25 cellular contexts compared by ENCODE assay signal in genomic region chr2:45541450-45541849, GRCh38.
DNase-seq lines count a peak whose midpoint lies in the region; TF ChIP-seq lines count a peak whose summit lies in the region.
"Had no signal": no experiment of that assay in that cellular context is flagged by ENCODE, and none has a peak within 500 bp of the region (broad histone marks: within the 10 kb centered on the region; RNA-seq: fewer than 3 reads in every experiment).

No MANE protein-coding gene starts in this region.

- TF ChIP-seq CTCF in HEK293 (tag by site-specific recombination; IDR thresholded peaks at IDR 0.05) (no peak), sigmoid colon (IDR thresholded peaks at IDR 0.05) (no peak), lower leg skin (IDR thresholded peaks at IDR 0.05) (no peak)

- DNase-seq in NCI-H2196 (lab: John Stamatoyannopoulos, UW; ENCODE audit: unreplicated experiment) (peak; percentile 1), NCI-H2196 treated with DMSO at 0.1 percent for 48 hours (lab: John Stamatoyannopoulos, UW; ENCODE audit: unreplicated experiment) (no peak), amniotic epithelial cell (ENCODE audit: low read depth) (peak; percentile 2), sigmoid colon (peak; percentile 53), HAP-1 (ENCODE audit: low spot score in 2 of 2) (no peak), lower leg skin (ENCODE audit: low spot score in 2 of 2) (no peak)
- no peak for DNase-seq in activated CD8-positive, alpha-beta memory T cell treated with anti-CD3 and anti-CD28 coated beads, Interleukin-2, amount 50 U/mL, for 4 hours
- DNase-seq: CD4-positive, CD25-positive, alpha-beta regulatory T cell; DMS153; EL; GF-D8; GOT3; IMR-90; NCI-H1048; NCI-H1417 treated with DMSO at 0.1 percent for 48 hours; NCI-H187; NCI-H2107; NCI-H226; NCI-H510A treated with DMSO at 0.1 percent for 48 hours; NCI-H748 treated with DMSO at 0.1 percent for 48 hours; SHP77 treated with DMSO at 0.1 percent for 48 hours; SW 1271 had no signal

- in situ Hi-C loops in HAP-1 (cut with MboI; ENCODE audit: low sequenced_read_pairs): no loop called here

- no peaks in the 10 kb centered on the region for H3K9me3 ChIP-seq in HEK293 (ENCODE audit: control insufficient read depth, insufficient read depth, low read depth, low read length)
- H3K9me3 ChIP-seq in sigmoid colon: peaks cover 0 to 11% (median 1%) of the 10 kb centered on the region in 4 donors
- H3K9me3 ChIP-seq in HAP-1: no peaks in the 10 kb centered on the region; the same call in 1 of the 2 replicates

- CTCF ChIA-PET in HEK293 (lab: Yijun Ruan, JAX): no interaction called here

- H3K27me3 ChIP-seq in sigmoid colon (no peaks in the 10 kb centered on the region), HAP-1 (ENCODE audit: low read depth) (no peaks in the 10 kb centered on the region)

- no peak for TF ChIP-seq EP300 in sigmoid colon (IDR thresholded peaks at IDR 0.05)

- H3K4me1 ChIP-seq in HEK293 (ENCODE audit: control insufficient read depth, insufficient read depth, low read length) (no peaks in the 10 kb centered on the region), sigmoid colon (no peaks in the 10 kb centered on the region), HAP-1 (no peaks in the 10 kb centered on the region)

- POLR2A ChIA-PET in HEK293 (lab: Yijun Ruan, JAX): no interaction called here

- intact Hi-C loops in sigmoid colon (cut with DNase I): no loop called here
- intact Hi-C loops in lower leg skin (cut with DNase I; ENCODE audit: low total_unique reads): no loop called here

- 97 to 98% methylated on average over 2 of the region's 2 CpGs for WGBS in sigmoid colon, 2 donors
- WGBS in lower leg skin, 2 donors: 100% methylated on average over 2 of the region's 2 CpGs

- TF ChIP-seq POLR2A in sigmoid colon (IDR thresholded peaks at IDR 0.05): no peak
- no peak for TF ChIP-seq POLR2A in lower leg skin (IDR thresholded peaks at IDR 0.05)

- H3K27ac ChIP-seq in HEK293 (ENCODE audit: extremely low read depth, low read depth, low read length) (no peak overlapping the region), sigmoid colon (no peak overlapping the region)
- H3K27ac ChIP-seq: RWPE1, SK-N-MC had no signal

- no peak overlapping the region for H3K4me3 ChIP-seq in HEK293 (ENCODE audit: low read depth, low read length)
- no peak overlapping the region for H3K4me3 ChIP-seq in sigmoid colon
- no peak overlapping the region for H3K4me3 ChIP-seq in HAP-1
- H3K4me3 ChIP-seq in lower leg skin (ENCODE audit: low read depth, poor library complexity, severe bottlenecking): no peak overlapping the region
- H3K4me3 ChIP-seq: SK-N-MC had no signal

- peaks cover 0 to 58% of the 10 kb centered on the region in 2 experiments for H3K36me3 ChIP-seq in HEK293 (ENCODE audit: control insufficient read depth in 2 of 2, insufficient read depth in 1 of 2, low read length in 2 of 2)
- H3K36me3 ChIP-seq in sigmoid colon: peaks cover 7 to 45% (median 19%) of the 10 kb centered on the region in 4 donors
- peaks cover 31% of the 10 kb centered on the region for H3K36me3 ChIP-seq in HAP-1 (replicated peaks)

TF ChIP-seq in HEK293, 187 proteins besides CTCF, POLR2A, EP300 and RAD21:
- TF ChIP-seq ZEB2 (tag by site-specific recombination; IDR thresholded peaks at IDR 0.05) (no peak), SETDB1 (IDR thresholded peaks at IDR 0.05; ENCODE audit: insufficient read length, low read length) (peak; percentile 65), TRIM28 (IDR thresholded peaks at IDR 0.05; ENCODE audit: borderline replicate concordance, low read length) (peak; percentile 24; the same call in 1 of the 2 replicates)
- TF ChIP-seq, protein P1, sequence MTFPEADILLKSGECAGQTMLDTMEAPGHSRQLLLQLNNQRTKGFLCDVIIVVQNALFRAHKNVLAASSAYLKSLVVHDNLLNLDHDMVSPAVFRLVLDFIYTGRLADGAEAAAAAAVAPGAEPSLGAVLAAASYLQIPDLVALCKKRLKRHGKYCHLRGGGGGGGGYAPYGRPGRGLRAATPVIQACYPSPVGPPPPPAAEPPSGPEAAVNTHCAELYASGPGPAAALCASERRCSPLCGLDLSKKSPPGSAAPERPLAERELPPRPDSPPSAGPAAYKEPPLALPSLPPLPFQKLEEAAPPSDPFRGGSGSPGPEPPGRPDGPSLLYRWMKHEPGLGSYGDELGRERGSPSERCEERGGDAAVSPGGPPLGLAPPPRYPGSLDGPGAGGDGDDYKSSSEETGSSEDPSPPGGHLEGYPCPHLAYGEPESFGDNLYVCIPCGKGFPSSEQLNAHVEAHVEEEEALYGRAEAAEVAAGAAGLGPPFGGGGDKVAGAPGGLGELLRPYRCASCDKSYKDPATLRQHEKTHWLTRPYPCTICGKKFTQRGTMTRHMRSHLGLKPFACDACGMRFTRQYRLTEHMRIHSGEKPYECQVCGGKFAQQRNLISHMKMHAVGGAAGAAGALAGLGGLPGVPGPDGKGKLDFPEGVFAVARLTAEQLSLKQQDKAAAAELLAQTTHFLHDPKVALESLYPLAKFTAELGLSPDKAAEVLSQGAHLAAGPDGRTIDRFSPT (tag by site-specific recombination; IDR thresholded peaks at IDR 0.05): no peak

Comparison
In these comparisons a context has a peak if more than half of its experiments do, and no peak if none do; other contexts are left out.
1. DNase-seq: peak in NCI-H2196 (single experiment), amniotic epithelial cell (single experiment) and sigmoid colon (single experiment); none in NCI-H2196 treated with DMSO at 0.1 percent for 48 hours (single experiment), activated CD8-positive, alpha-beta memory T cell treated with anti-CD3 and anti-CD28 coated beads, Interleukin-2, amount 50 U/mL, for 4 hours (single experiment), HAP-1 (0 of 2) and lower leg skin (0 of 2).